24 cellular contexts compared by ENCODE assay signal in genomic region chr15:35184646-35185045, GRCh38.
DNase-seq lines count a peak whose midpoint lies in the region; ATAC-seq, FAIRE-seq and TF ChIP-seq lines count a peak whose summit lies in the region.
"Had no signal": no experiment of that assay in that cellular context is flagged by ENCODE, and none has a peak within 500 bp of the region (broad histone marks: within the 10 kb centered on the region; RNA-seq: fewer than 3 reads in every experiment).

No MANE protein-coding gene starts in this region.

- dilution Hi-C loops in IMR-90 (cut with HindIII; ENCODE audit: low sequenced_read_pairs, unreplicated experiment): no loop called here

- TF ChIP-seq RAD21 in HepG2 (CRISPR knock-in tag; IDR thresholded peaks at IDR 0.05) (no peak), IMR-90 (IDR thresholded peaks at IDR 0.05; ENCODE audit: low read length) (no peak), K562 (CRISPR knock-in tag; conservative IDR thresholded peaks at IDR 0.05 in 1 of 2, IDR thresholded peaks at IDR 0.05 in 1 of 2) (no peak)

- H4K8ac ChIP-seq in IMR-90 (ENCODE audit: low read depth in 2 of 2, low read length in 2 of 2): no peak overlapping the region

- no peaks in the 10 kb centered on the region for H3K27me3 ChIP-seq in HepG2 (ENCODE audit: control insufficient read depth in 1 of 2, insufficient read depth in 2 of 2, low read length in 2 of 2)
- no peaks in the 10 kb centered on the region for H3K27me3 ChIP-seq in right lobe of liver
- H3K27me3 ChIP-seq in IMR-90 (ENCODE audit: control insufficient read depth, insufficient read depth, low read length): no peaks in the 10 kb centered on the region
- no peaks in the 10 kb centered on the region for H3K27me3 ChIP-seq in K562 (ENCODE audit: control insufficient read depth in 2 of 2, insufficient read depth in 2 of 2, low read length in 2 of 2)
- H3K27me3 ChIP-seq in GM23338 (ENCODE audit: insufficient read depth): peaks cover 6% of the 10 kb centered on the region; the same call in 1 of the 2 replicates
- H3K27me3 ChIP-seq: BE2C, BLaER1 had no signal

- no peak overlapping the region for H2BK15ac ChIP-seq in IMR-90 (ENCODE audit: low read depth, low read length)

- peaks cover 21% of the 10 kb centered on the region for H3K9me3 Mint-ChIP-seq in GM23338

- intact Hi-C loops in HepG2 (cut with micrococcal nuclease; ENCODE audit: unreplicated experiment) (no loop called here), right lobe of liver (cut with DNase I) (no loop called here), IMR-90 (cut with micrococcal nuclease) (loop anchor here (5.0 kb wide), 1 partner anchor 97 kb away; the partner anchor contains the start of gene NANOGP8), K562 (cut with micrococcal nuclease) (no loop called here)

- no peaks in the 10 kb centered on the region for H3F3A ChIP-seq in GM23338 (replicated peaks; ENCODE audit: low read depth)

- H3K14ac ChIP-seq in IMR-90 (replicated peaks; ENCODE audit: low read depth, low read length): no peak overlapping the region

- in situ Hi-C loops in HepG2 (cut with HindIII; ENCODE audit: extremely low pct_ligation_motif_present, low pct_unique_long_range_greater_than_20kb): no loop called here
- in situ Hi-C loops in IMR-90 (cut with MboI; ENCODE audit: low sequenced_read_pairs): no loop called here
- in situ Hi-C loops in K562 (cut with MboI): no loop called here

- BruUV-seq in HepG2 (replicated peaks; lab: Mats Ljungman, UMichigan): no TSS peak
- no TSS peak for BruUV-seq in IMR-90 (replicated peaks; lab: Mats Ljungman, UMichigan)
- BruUV-seq in K562 (replicated peaks; lab: Mats Ljungman, UMichigan): no TSS peak

- H3K9me3 ChIP-seq in HepG2 (ENCODE audit: low read length): no peaks in the 10 kb centered on the region
- no peaks in the 10 kb centered on the region for H3K9me3 ChIP-seq in right lobe of liver
- H3K9me3 ChIP-seq in IMR-90 (ENCODE audit: control insufficient read depth, insufficient read depth, low read length): no peaks in the 10 kb centered on the region
- H3K9me3 ChIP-seq in K562 (replicated peaks; ENCODE audit: control insufficient read depth, insufficient read depth, low read depth, low read length): no peaks in the 10 kb centered on the region
- H3K9me3 ChIP-seq: BE2C, BLaER1 had no signal

- H2AK5ac ChIP-seq in IMR-90 (ENCODE audit: low read depth, low read length): no peak overlapping the region

- H2BK20ac ChIP-seq in IMR-90 (ENCODE audit: low read depth, low read length): no peak overlapping the region

- TF ChIP-seq POLR2A in HepG2 (IDR thresholded peaks at IDR 0.05; ENCODE audit: insufficient read depth in 1 of 2, low read depth in 2 of 2, low read length in 2 of 2): no peak
- no peak for TF ChIP-seq POLR2A in right lobe of liver (IDR thresholded peaks at IDR 0.05)
- TF ChIP-seq POLR2A in IMR-90 (IDR thresholded peaks at IDR 0.05; ENCODE audit: low read depth, low read length): no peak
- no peak for TF ChIP-seq POLR2A in K562 (conservative IDR thresholded peaks at IDR 0.05)

- DNase-seq in HepG2 (ENCODE audit: low spot score): no peak
- DNase-seq in right lobe of liver: no peak
- DNase-seq in IMR-90: no peak
- no peak for DNase-seq in K562 (ENCODE audit: extremely low read depth in 1 of 4, low spot score in 3 of 4)
- DNase-seq in GM23338 (ENCODE audit: low spot score): no peak
- no peak for DNase-seq in stimulated activated naive CD8-positive, alpha-beta T cell treated with anti-CD3 and anti-CD28 coated beads, Interleukin-15, Interleukin-2, amounts not matched to agents 100 U/mL and 50 U/mL, for 24 hours
- DNase-seq in middle frontal gyrus (ENCODE audit: extremely low spot score, low spot score): no peak
- DNase-seq: ACHN; BE2C; C1 segment of cervical spinal cord; CD4-positive, alpha-beta memory T cell; CD4-positive, CD25-positive, alpha-beta regulatory T cell; CD8-positive, alpha-beta memory T cell; COR-L47; DMS 273 treated with DMSO at 0.1 percent for 48 hours; DMS153; DMS79 treated with DMSO at 0.1 percent for 48 hours; GDM1 had no signal

- no peak overlapping the region for H3K18ac ChIP-seq in IMR-90 (ENCODE audit: low read depth, low read length)

- H3K4me1 ChIP-seq in HepG2 (ENCODE audit: insufficient read depth, low read length): no peaks in the 10 kb centered on the region
- H3K4me1 ChIP-seq in right lobe of liver: no peaks in the 10 kb centered on the region
- H3K4me1 ChIP-seq in IMR-90 (ENCODE audit: control insufficient read depth, insufficient read depth, low read length): peaks cover 2% of the 10 kb centered on the region
- H3K4me1 ChIP-seq in K562 (replicated peaks in 1 of 2; ENCODE audit: control insufficient read depth in 2 of 2, insufficient read depth in 2 of 2, low read length in 2 of 2): no peaks in the 10 kb centered on the region
- H3K4me1 ChIP-seq in GM23338 (ENCODE audit: insufficient read depth): peaks cover 55% of the 10 kb centered on the region
- H3K4me1 ChIP-seq: BE2C, BLaER1 had no signal

- no peak overlapping the region for H2AK9ac ChIP-seq in IMR-90 (replicated peaks; ENCODE audit: low read depth, low read length, poor library complexity)

- peaks cover 20% of the 10 kb centered on the region for H3K36me3 Mint-ChIP-seq in GM23338 (ENCODE audit: low read depth)
- H3K36me3 Mint-ChIP-seq: CD14-positive monocyte; CD4-positive, alpha-beta memory T cell; CD4-positive, CD25-positive, alpha-beta regulatory T cell; CD8-positive, alpha-beta memory T cell had no signal

- H3K4me1 Mint-ChIP-seq in GM23338: peaks cover 61% of the 10 kb centered on the region
- H3K4me1 Mint-ChIP-seq: CD14-positive monocyte; CD4-positive, alpha-beta memory T cell; CD8-positive, alpha-beta memory T cell had no signal

- no peaks in the 10 kb centered on the region for H3K36me3 ChIP-seq in HepG2 (replicated peaks in 1 of 2; ENCODE audit: control insufficient read depth in 1 of 2, insufficient read depth in 2 of 2, low read length in 2 of 2)
- H3K36me3 ChIP-seq in right lobe of liver: no peaks in the 10 kb centered on the region
- H3K36me3 ChIP-seq in IMR-90 (ENCODE audit: control insufficient read depth, insufficient read depth, low read length): no peaks in the 10 kb centered on the region
- H3K36me3 ChIP-seq in K562 (ENCODE audit: control insufficient read depth, insufficient read depth, low read length): no peaks in the 10 kb centered on the region
- H3K36me3 ChIP-seq in GM23338 (ENCODE audit: insufficient read depth): no peaks in the 10 kb centered on the region
- H3K36me3 ChIP-seq: BE2C, BLaER1 had no signal

- H3K79me1 ChIP-seq in IMR-90 (ENCODE audit: low read depth in 1 of 2, low read length in 2 of 2): no peaks in the 10 kb centered on the region

- no peaks in the 10 kb centered on the region for H3K9me2 ChIP-seq in GM23338 (ENCODE audit: insufficient read depth)

- no peak overlapping the region for H4K91ac ChIP-seq in IMR-90 (ENCODE audit: insufficient read depth, low read depth, low read length)

- no peak overlapping the region for H3K56ac ChIP-seq in IMR-90 (ENCODE audit: extremely low read depth, insufficient read depth, low read length)

- no peak overlapping the region for H3K27ac ChIP-seq in HepG2 (ENCODE audit: extremely low read length, insufficient read depth, low read length)
- no peak overlapping the region for H3K27ac ChIP-seq in right lobe of liver
- H3K27ac ChIP-seq in IMR-90 (ENCODE audit: insufficient read depth, low read length): no peak overlapping the region
- no peak overlapping the region for H3K27ac ChIP-seq in K562 (ENCODE audit: extremely low read depth, low read depth, low read length)
- no peak overlapping the region for H3K27ac ChIP-seq in GM23338 (ENCODE audit: low read depth)
- H3K27ac ChIP-seq: 22Rv1, BLaER1 had no signal

- no peak overlapping the region for H3K4me2 ChIP-seq in HepG2 (ENCODE audit: low read depth, low read length)
- H3K4me2 ChIP-seq in IMR-90 (ENCODE audit: low read depth, low read length): no peak overlapping the region
- H3K4me2 ChIP-seq in K562 (ENCODE audit: insufficient read depth, low read length): no peak overlapping the region
- H3K4me2 ChIP-seq in GM23338: no peak overlapping the region
- H3K4me2 ChIP-seq: BLaER1 had no signal

- POLR2A ChIA-PET in HepG2 (lab: Yijun Ruan, JAX) (no interaction called here), IMR-90 (lab: Charles Lee; ENCODE audit: unreplicated experiment) (no interaction called here), K562 (lab: Yijun Ruan, JAX) (interaction anchor here (0.9 kb wide), 1 partner anchor 9 kb away, joined by 3 read pairs; no protein-coding TSS in a partner anchor)

- CTCF ChIA-PET in HepG2 (lab: Yijun Ruan, JAX; ENCODE audit: low intra/inter-chr PET ratio, low total read pairs) (no interaction called here), IMR-90 (lab: Yijun Ruan, JAX) (no interaction called here), K562 (lab: Yijun Ruan, JAX; ENCODE audit: low intra/inter-chr PET ratio) (no interaction called here)

- H4K20me1 ChIP-seq in HepG2 (ENCODE audit: insufficient read depth, low read length) (no peaks in the 10 kb centered on the region), IMR-90 (ENCODE audit: insufficient read depth, low read length) (no peaks in the 10 kb centered on the region), K562 (replicated peaks; ENCODE audit: control insufficient read depth, insufficient read depth, low read length) (no peaks in the 10 kb centered on the region), GM23338 (replicated peaks; ENCODE audit: insufficient read depth) (no peaks in the 10 kb centered on the region)
- H4K20me1 ChIP-seq: BLaER1 had no signal

- ATAC-seq in HepG2 (no peak), right lobe of liver (no peak), IMR-90 (ENCODE audit: low read depth) (no peak), K562 (no peak), GM23338 (no peak)
- no peak for ATAC-seq in stimulated activated naive CD8-positive, alpha-beta T cell treated with anti-CD3 and anti-CD28 coated beads, Interleukin-15, Interleukin-2, amounts not matched to agents 100 U/mL and 50 U/mL, for 24 hours
- ATAC-seq: GM12878 had no signal

- H3K23ac ChIP-seq in IMR-90 (ENCODE audit: low read depth, low read length): no peak overlapping the region

- H3K27me3 Mint-ChIP-seq in GM23338 (ENCODE audit: insufficient read depth, low read depth, poor library complexity): peaks cover 3% of the 10 kb centered on the region
- H3K27me3 Mint-ChIP-seq: CD4-positive, alpha-beta memory T cell; CD8-positive, alpha-beta memory T cell had no signal

- no peak overlapping the region for H3K27ac Mint-ChIP-seq in GM23338
- H3K27ac Mint-ChIP-seq: CD14-positive monocyte; CD4-positive, alpha-beta memory T cell; CD4-positive, CD25-positive, alpha-beta regulatory T cell; CD8-positive, alpha-beta memory T cell had no signal

- H4K5ac ChIP-seq in IMR-90 (ENCODE audit: low read depth, low read length): no peak overlapping the region

- H3K4me3 ChIP-seq in HepG2 (replicated peaks in 1 of 3; ENCODE audit: insufficient read depth in 1 of 3, low read depth in 2 of 3, low read length in 3 of 3) (no peak overlapping the region), right lobe of liver (no peak overlapping the region), IMR-90 (ENCODE audit: insufficient read depth, low read depth, low read length) (no peak overlapping the region), K562 (no peak overlapping the region), GM23338 (no peak overlapping the region)
- H3K4me3 ChIP-seq: BLaER1, GM12878 had no signal

- H3K9ac ChIP-seq in HepG2 (ENCODE audit: insufficient read depth, low read depth, low read length) (no peak overlapping the region), IMR-90 (ENCODE audit: low read depth, low read length) (no peak overlapping the region), K562 (ENCODE audit: insufficient read depth in 1 of 2, low read depth in 2 of 2, low read length in 2 of 2) (no peak overlapping the region)
- H3K9ac ChIP-seq: BLaER1 had no signal

- H3K4me3 Mint-ChIP-seq in GM23338: no peak overlapping the region
- H3K4me3 Mint-ChIP-seq: CD14-positive monocyte; CD4-positive, alpha-beta memory T cell; CD4-positive, CD25-positive, alpha-beta regulatory T cell; CD8-positive, alpha-beta memory T cell had no signal

- TF ChIP-seq CTCF in HepG2 (CRISPR knock-in tag; IDR thresholded peaks at IDR 0.05) (no peak), right lobe of liver (IDR thresholded peaks at IDR 0.05) (no peak), IMR-90 (conservative IDR thresholded peaks at IDR 0.05; ENCODE audit: low read depth, low read length) (no peak), K562 (IDR thresholded peaks at IDR 0.05 in 2 of 3, conservative IDR thresholded peaks at IDR 0.05 in 1 of 3; ENCODE audit: insufficient read depth in 2 of 3, low read depth in 1 of 3, low read length in 3 of 3) (no peak), GM23338 (conservative IDR thresholded peaks at IDR 0.05; ENCODE audit: low read depth in 2 of 2) (no peak)

- no peak for TF ChIP-seq EP300 in HepG2 (IDR thresholded peaks at IDR 0.05; ENCODE audit: low read depth in 2 of 2, low read length in 2 of 2)
- no peak for TF ChIP-seq EP300 in HepG2 (CRISPR knock-in tag; IDR thresholded peaks at IDR 0.05; ENCODE audit: borderline replicate concordance)
- TF ChIP-seq EP300 in K562 (IDR thresholded peaks at IDR 0.05; ENCODE audit: low read length): no peak

- H2AFZ ChIP-seq in HepG2 (ENCODE audit: low read length) (no peak overlapping the region), IMR-90 (replicated peaks; ENCODE audit: low read length, poor library complexity) (no peak overlapping the region), K562 (ENCODE audit: low read depth, low read length) (peak overlapping the region; percentile 61), GM23338 (no peak overlapping the region)

- H2BK5ac ChIP-seq in IMR-90 (ENCODE audit: low read depth, low read length, poor library complexity, severe bottlenecking): no peak overlapping the region

- H2BK120ac ChIP-seq in IMR-90 (ENCODE audit: low read depth, low read length): no peak overlapping the region

- H3K9me1 ChIP-seq in IMR-90 (ENCODE audit: insufficient read depth, low read length): peaks cover 3% of the 10 kb centered on the region
- no peaks in the 10 kb centered on the region for H3K9me1 ChIP-seq in K562 (ENCODE audit: control insufficient read depth, insufficient read depth, low read length)

- no peak for FAIRE-seq in HepG2 (lab: Jason Lieb, UNC)
- FAIRE-seq in K562 (lab: Jason Lieb, UNC): no peak
- FAIRE-seq: GM12878, GM12892, GM18507 had no signal

- no peaks in the 10 kb centered on the region for H3K79me2 ChIP-seq in HepG2 (ENCODE audit: insufficient read depth, low read length)
- no peaks in the 10 kb centered on the region for H3K79me2 ChIP-seq in K562 (ENCODE audit: control insufficient read depth, insufficient read depth, low read length)
- no peaks in the 10 kb centered on the region for H3K79me2 ChIP-seq in GM23338 (replicated peaks; ENCODE audit: insufficient read depth)

- 36% methylated on average over 1 of the region's 1 CpG for WGBS in HepG2 (ENCODE audit: low lambda C conversion rate)
- 67% methylated on average over 1 of the region's 1 CpG for WGBS in right lobe of liver (ENCODE audit: insufficient coverage, low coverage, low lambda C conversion rate, missing lambda C conversion rate)
- no CpG with 5 or more reads among the region's 1 CpG for whole genome bisulfite sequencing in IMR-90 (ENCODE audit: extremely low coverage in 2 of 2, insufficient read length in 1 of 2), 2 experiments
- WGBS in K562 (ENCODE audit: insufficient coverage, low coverage, missing lambda C conversion rate): 38% methylated on average over 1 of the region's 1 CpG

- no peak overlapping the region for H3K4ac ChIP-seq in IMR-90 (ENCODE audit: low read depth, low read length)

Comparison
In these comparisons a context has a peak if more than half of its experiments do, and no peak if none do; other contexts are left out.
1. Of the 241 proteins assayed by ChIP-seq in both HepG2 and K562: peak only in HepG2: none; only in K562: MAFG; in both: MAFF and MAFK; in neither: 238.